19 cellular contexts compared by ENCODE assay signal in genomic region chr2:33373986-33374385, GRCh38.
DNase-seq lines count a peak whose midpoint lies in the region; ATAC-seq and TF ChIP-seq lines count a peak whose summit lies in the region.
"Had no signal": no experiment of that assay in that cellular context is flagged by ENCODE, and none has a peak within 500 bp of the region (broad histone marks: within the 10 kb centered on the region; RNA-seq: fewer than 3 reads in every experiment).

No MANE protein-coding gene starts in this region.

- H3K9me3 ChIP-seq in heart right ventricle (no peaks in the 10 kb centered on the region), tibial artery (no peaks in the 10 kb centered on the region)
- H3K9me3 ChIP-seq: thoracic aorta had no signal

- WGBS in heart right ventricle, 2 donors, result 77 to 81% methylated on average over 5 of the region's 5 CpGs

- in situ Hi-C loops in astrocyte of the spinal cord (cut with HindIII; ENCODE audit: low sequenced_read_pairs), result no loop called here

- H3K27ac ChIP-seq in heart right ventricle (peak overlapping the region in 1 of 10 donors; percentile 8), tibial artery (peak overlapping the region; percentile 22 to 39)

- peaks cover 0 to 17% (median 0%) of the 10 kb centered on the region in 9 donors for H3K4me1 ChIP-seq in heart right ventricle
- peaks cover 0 to 45% (median 8%) of the 10 kb centered on the region in 4 donors for H3K4me1 ChIP-seq in tibial artery

- H3K27me3 ChIP-seq in heart right ventricle (no peaks in the 10 kb centered on the region), tibial artery (no peaks in the 10 kb centered on the region)

- TF ChIP-seq CTCF in astrocyte of the spinal cord (IDR thresholded peaks at IDR 0.05; ENCODE audit: low read depth, low read length) (no peak), heart right ventricle (IDR thresholded peaks at IDR 0.05) (no peak), tibial artery (IDR thresholded peaks at IDR 0.05) (no peak)

- H3K4me3 ChIP-seq in astrocyte of the spinal cord (ENCODE audit: low read depth, low read length), result no peak overlapping the region
- H3K4me3 ChIP-seq in heart right ventricle, result no peak overlapping the region
- H3K4me3 ChIP-seq in tibial artery, result no peak overlapping the region
- H3K4me3 ChIP-seq: thoracic aorta had no signal

- peak; percentile 93 for DNase-seq in GM04503 (ENCODE audit: low read depth)
- DNase-seq in astrocyte of the spinal cord (ENCODE audit: low read depth, low spot score), result peak; percentile 20
- no peak for DNase-seq in heart right ventricle
- DNase-seq in tibial artery, result peak in 1 of 2 donors; percentile 57
- DNase-seq in T-helper 9 cell, result no peak
- no peak for DNase-seq in D341Med (ENCODE audit: low spot score)
- DNase-seq: activated CD4-positive, alpha-beta memory T cell treated with anti-CD3 and anti-CD28 coated beads, Interleukin-2, amount 10 ng/mL, durations not matched to agents 7 days and 5 days; activated T-cell treated with anti-CD3 and anti-CD28 coated beads, Interleukin-2, amount 50 U/mL, for 48 hours; CD4-positive, CD25-positive, alpha-beta regulatory T cell; cerebellar nuclear complex; DND-41; left colon; MV-4-11; NCI-H2107; NCI-H69; small intestine; stimulated activated CD4-positive, alpha-beta T cell treated with anti-CD3 and anti-CD28 coated beads, Interleukin-4, amount 100 ng/mL, for 4 hours had no signal

- intact Hi-C loops in heart right ventricle (cut with DNase I), result loop anchor here in 7 of 10 donors (5.0 to 10.0 kb wide), 6 partner anchors 82 to 599 kb away; no protein-coding TSS in a partner anchor
- intact Hi-C loops in tibial artery (cut with DNase I; ENCODE audit: low total_unique reads), result loop anchor here (10.0 kb wide), 1 partner anchor 319 kb away; no protein-coding TSS in a partner anchor

- peaks cover 0 to 21% (median 0%) of the 10 kb centered on the region in 9 donors for H3K36me3 ChIP-seq in heart right ventricle
- peaks cover 3 to 10% (median 7%) of the 10 kb centered on the region in 3 donors for H3K36me3 ChIP-seq in tibial artery

- ATAC-seq in heart right ventricle (peak in 5 of 8 donors; percentile 17 to 79 (median 50)), HG03521 (IDR thresholded peaks at IDR 0.05; ENCODE audit: unreplicated experiment) (no peak)
- ATAC-seq: left colon had no signal

Comparison
In these comparisons a context has a peak if more than half of its experiments do, and no peak if none do; other contexts are left out.
1. DNase-seq: peak in GM04503 (single experiment) and astrocyte of the spinal cord (single experiment); none in heart right ventricle (0 of 2), T-helper 9 cell (single experiment) and D341Med (single experiment).